23 cellular contexts compared by ENCODE assay signal in the genomic region with DNA sequence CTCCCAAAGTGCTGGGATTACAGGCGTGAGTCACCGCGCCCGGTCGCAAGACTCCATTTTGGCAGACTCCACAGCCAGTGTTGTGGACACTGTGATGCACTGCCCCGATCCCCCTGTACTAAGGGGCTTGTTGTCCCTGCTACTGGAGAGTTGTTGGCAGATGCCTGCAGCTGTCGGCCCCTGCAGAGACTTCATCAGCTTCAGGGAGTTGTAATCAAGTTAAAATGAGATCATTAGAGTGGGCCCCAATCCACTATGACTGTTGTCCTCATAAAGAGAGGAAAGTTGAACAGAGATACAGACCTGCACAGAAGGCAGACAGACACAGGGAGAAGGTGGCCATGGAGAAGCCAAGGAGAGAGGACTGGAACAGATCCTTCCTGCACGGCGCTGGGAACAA. TPM values are rescaled to one million over a fixed set of nuclear protein-coding genes. Genes with fewer than 3 reads are reported as not detected.
A peak's percentile ranks its signal among the peaks of the same experiment; 100 is the strongest.
DNase-seq lines count a peak whose midpoint lies in the region; ATAC-seq and TF ChIP-seq lines count a peak whose summit lies in the region.
"Had no signal": no experiment of that assay in that cellular context is flagged by ENCODE, and none has a peak within 500 bp of the region (broad histone marks: within the 10 kb centered on the region; RNA-seq: fewer than 3 reads in every experiment).

No MANE protein-coding gene starts in this region.

- H3K9ac ChIP-seq in fibroblast of lung (ENCODE audit: insufficient read depth, low read length) (no peak overlapping the region), neuronal stem cell (ENCODE audit: low read depth, low read length, poor library complexity) (no peak overlapping the region)

- no peaks in the 10 kb centered on the region for H3F3A ChIP-seq in GM23338 (replicated peaks; ENCODE audit: low read depth)

- WGBS in neuronal stem cell (ENCODE audit: extremely low coverage in 2 of 2, insufficient read length in 2 of 2, insufficient replicate concordance in 1 of 2), 2 donors, result no CpG with 5 or more reads among the region's 9 CpGs

- intact Hi-C loops in left cardiac atrium (cut with DNase I), result no loop called here

- no peak overlapping the region for H3K4ac ChIP-seq in neuronal stem cell (ENCODE audit: low read length)

- H3K4me3 ChIP-seq in GM23338 (no peak overlapping the region), fibroblast of lung (replicated peaks in 1 of 4; ENCODE audit: control extremely low read depth in 1 of 4, insufficient read depth in 1 of 4, low read depth in 3 of 4, low read length in 4 of 4) (no peak overlapping the region), neuronal stem cell (ENCODE audit: low read length in 2 of 2) (no peak overlapping the region)

- no peak overlapping the region for H2BK15ac ChIP-seq in neuronal stem cell (ENCODE audit: low read length)

- no peak overlapping the region for H3K4me2 ChIP-seq in GM23338
- no peak overlapping the region for H3K4me2 ChIP-seq in fibroblast of lung (ENCODE audit: extremely low read depth, insufficient read depth, low read length)
- H3K4me2 ChIP-seq in neuronal stem cell (ENCODE audit: insufficient read depth, low read length, poor library complexity, severe bottlenecking), result no peak overlapping the region

- peak overlapping the region; percentile 12 for H3K18ac ChIP-seq in neuronal stem cell (ENCODE audit: low read length)

- no peaks in the 10 kb centered on the region for H3K9me3 Mint-ChIP-seq in GM23338
- H3K9me3 Mint-ChIP-seq: H9, IgD-negative memory B cell had no signal

- DNase-seq in GM23338 (ENCODE audit: low spot score) (no peak), SK-N-DZ (ENCODE audit: low spot score) (peak; percentile 75), fibroblast of lung (ENCODE audit: low read depth in 2 of 2) (no peak), neuronal stem cell (ENCODE audit: low spot score) (no peak), HCEC 1CT (no peak), left cardiac atrium (no peak), T-helper 17 cell (no peak), NOMO-1 (lab: John Stamatoyannopoulos, UW; ENCODE audit: unreplicated experiment in 2 of 2) (no peak)
- DNase-seq: 8988T, DND-41, H9, Kasumi-1, MM.1S, NCI-H1092 treated with DMSO at 0.1 percent for 48 hours, NCI-H2081, NCI-H2171 treated with DMSO at 0.1 percent for 48 hours, NCI-H446, NCI-H526 treated with DMSO at 0.1 percent for 48 hours, PC-3, RPMI8226, SHP77 treated with DMSO at 0.1 percent for 48 hours had no signal

- H3K27ac Mint-ChIP-seq in GM23338, result no peak overlapping the region
- H3K27ac Mint-ChIP-seq in T-helper 17 cell, result no peak overlapping the region
- H3K27ac Mint-ChIP-seq: H9, IgD-negative memory B cell had no signal

- no peak overlapping the region for H2BK12ac ChIP-seq in neuronal stem cell (ENCODE audit: low read length)

- H3K14ac ChIP-seq in neuronal stem cell (ENCODE audit: low read length), result no peak overlapping the region

- H4K91ac ChIP-seq in neuronal stem cell (ENCODE audit: low read depth, low read length, poor library complexity), result no peak overlapping the region

- peaks cover 11% of the 10 kb centered on the region for H3K4me1 Mint-ChIP-seq in GM23338
- peaks cover 2% of the 10 kb centered on the region for H3K4me1 Mint-ChIP-seq in T-helper 17 cell
- H3K4me1 Mint-ChIP-seq: IgD-negative memory B cell had no signal

- H4K8ac ChIP-seq in neuronal stem cell (ENCODE audit: low read depth, low read length), result no peak overlapping the region

- H3K4me1 ChIP-seq in GM23338 (ENCODE audit: insufficient read depth), result no peaks in the 10 kb centered on the region
- peaks cover 15% of the 10 kb centered on the region for H3K4me1 ChIP-seq in fibroblast of lung (ENCODE audit: control insufficient read depth, extremely low read depth, insufficient read depth, low read length)
- peaks cover 14 to 23% of the 10 kb centered on the region in 2 donors for H3K4me1 ChIP-seq in neuronal stem cell (ENCODE audit: control insufficient read depth in 2 of 2, insufficient read depth in 1 of 2, low read depth in 1 of 2, low read length in 2 of 2)

- H3K4me3 Mint-ChIP-seq in GM23338 (no peak overlapping the region), T-helper 17 cell (no peak overlapping the region)
- H3K4me3 Mint-ChIP-seq: H9, IgD-negative memory B cell had no signal

- H3K9me3 ChIP-seq in fibroblast of lung (ENCODE audit: control insufficient read depth, insufficient read depth, low read depth, low read length) (no peaks in the 10 kb centered on the region), neuronal stem cell (replicated peaks in 1 of 2; ENCODE audit: control insufficient read depth in 2 of 2, insufficient read depth in 1 of 2, low read depth in 1 of 2, low read length in 2 of 2) (no peaks in the 10 kb centered on the region), T-helper 17 cell (ENCODE audit: control insufficient read depth, low read length, poor library complexity, severe bottlenecking) (no peaks in the 10 kb centered on the region)

- H2AFZ ChIP-seq in GM23338, result peak overlapping the region; percentile 78; the same call in 1 of the 2 replicates
- H2AFZ ChIP-seq in fibroblast of lung (ENCODE audit: low read length), result peak overlapping the region; percentile 47
- peak overlapping the region; percentile 39 for H2AFZ ChIP-seq in neuronal stem cell (ENCODE audit: low read length)

- ATAC-seq in GM23338 (no peak), left cardiac atrium (no peak), T-helper 17 cell (no peak)
- ATAC-seq: PC-3 had no signal

- H3K79me2 ChIP-seq in GM23338 (replicated peaks; ENCODE audit: insufficient read depth) (no peaks in the 10 kb centered on the region), fibroblast of lung (ENCODE audit: control insufficient read depth, insufficient read depth, low read length) (no peaks in the 10 kb centered on the region)

- no peaks in the 10 kb centered on the region for H3K36me3 Mint-ChIP-seq in GM23338 (ENCODE audit: low read depth)
- H3K36me3 Mint-ChIP-seq in T-helper 17 cell (ENCODE audit: low read depth), result no peaks in the 10 kb centered on the region
- H3K36me3 Mint-ChIP-seq: IgD-negative memory B cell had no signal

- H4K20me1 ChIP-seq in GM23338 (replicated peaks; ENCODE audit: insufficient read depth), result no peaks in the 10 kb centered on the region
- no peaks in the 10 kb centered on the region for H4K20me1 ChIP-seq in fibroblast of lung (ENCODE audit: control insufficient read depth, extremely low read depth, insufficient read depth, low read length)

- TF ChIP-seq CTCF in GM23338 (conservative IDR thresholded peaks at IDR 0.05; ENCODE audit: low read depth in 2 of 2) (no peak), fibroblast of lung (conservative IDR thresholded peaks at IDR 0.05 in 1 of 2, IDR thresholded peaks at IDR 0.05 in 1 of 2; ENCODE audit: low read depth in 1 of 2, low read length in 2 of 2) (no peak)

- no peaks in the 10 kb centered on the region for H3K36me3 ChIP-seq in GM23338 (ENCODE audit: insufficient read depth)
- no peaks in the 10 kb centered on the region for H3K36me3 ChIP-seq in fibroblast of lung (ENCODE audit: control insufficient read depth, insufficient read depth, low read length)
- no peaks in the 10 kb centered on the region for H3K36me3 ChIP-seq in neuronal stem cell (replicated peaks in 1 of 2; ENCODE audit: control insufficient read depth in 2 of 2, insufficient read depth in 2 of 2, low read length in 2 of 2)

- H3K27me3 Mint-ChIP-seq in GM23338 (ENCODE audit: insufficient read depth, low read depth, poor library complexity) (peaks cover 5% of the 10 kb centered on the region), T-helper 17 cell (peaks cover 8% of the 10 kb centered on the region)

- H3K27me3 ChIP-seq in GM23338 (ENCODE audit: insufficient read depth) (no peaks in the 10 kb centered on the region), fibroblast of lung (ENCODE audit: control insufficient read depth, insufficient read depth, low read length) (no peaks in the 10 kb centered on the region), neuronal stem cell (ENCODE audit: control insufficient read depth in 3 of 3, insufficient read depth in 3 of 3, low read depth in 1 of 3, low read length in 3 of 3) (no peaks in the 10 kb centered on the region)

- no peak overlapping the region for H2BK120ac ChIP-seq in neuronal stem cell (ENCODE audit: low read depth, low read length)

- no peaks in the 10 kb centered on the region for H3K79me1 ChIP-seq in neuronal stem cell (ENCODE audit: low read depth, low read length)

- no peaks in the 10 kb centered on the region for H3K9me2 ChIP-seq in GM23338 (ENCODE audit: insufficient read depth)

- H2AK5ac ChIP-seq in neuronal stem cell (ENCODE audit: low read depth, low read length), result no peak overlapping the region

- no peak overlapping the region for H3K23ac ChIP-seq in neuronal stem cell (ENCODE audit: low read depth, low read length, poor library complexity)

- H2BK5ac ChIP-seq in neuronal stem cell (ENCODE audit: low read length), result no peak overlapping the region

- H3K27ac ChIP-seq in GM23338 (ENCODE audit: low read depth) (no peak overlapping the region), fibroblast of lung (ENCODE audit: insufficient read depth, low read length) (no peak overlapping the region), neuronal stem cell (replicated peaks; ENCODE audit: low read length) (no peak overlapping the region)
- H3K27ac ChIP-seq: HL-60 had no signal

RNA-seq across cellular contexts. Expression of gene TUBA1A, which starts 23.7 kb away (rescaled TPM):
- total RNA-seq in GM23338 (2014; rRNA removed; shearing (Covaris generic)), result 386 and 424 TPM in 2 replicates
- polyA plus RNA-seq in GM23338 (2016; fragmentation: Nextera tagmentation; extraction: Ambion mirVana), result 189 TPM in 2 replicates
- polyA plus RNA-seq in SK-N-DZ (2014; cell fraction: cytosol; rRNA removed), result 3,823 and 4,070 TPM in 2 replicates
- 973 and 1,840 TPM in 2 replicates for polyA plus RNA-seq in SK-N-DZ (2014; cell fraction: nucleus; rRNA removed)
- 772 and 888 TPM in 2 replicates for total RNA-seq in fibroblast of lung
- polyA plus RNA-seq in fibroblast of lung, result 2,642 and 3,496 TPM in 2 replicates
- polyA plus RNA-seq in fibroblast of lung (2012), result 1,551 and 1,948 TPM in 2 replicates
- 4,230 and 5,465 TPM in 2 replicates for polyA minus RNA-seq in fibroblast of lung (ENCODE audit: low replicate concordance)
- polyA plus RNA-seq in neuronal stem cell (2013, experiment 1 of 2), result 1,513 TPM
- 1,492 TPM for polyA plus RNA-seq in neuronal stem cell (2013, experiment 2 of 2)
- 100 to 1,000 TPM; 119 to 134 TPM for total RNA-seq in left cardiac atrium
- 100 to 1,000 TPM; 282 to 416 TPM for total RNA-seq in T-helper 17 cell

RNA-seq across cellular contexts. Expression of gene TUBA1C, which starts 52.3 kb away (rescaled TPM):
- 608 and 728 TPM in 2 replicates for total RNA-seq in GM23338 (2014; rRNA removed; shearing (Covaris generic))
- 187 and 191 TPM in 2 replicates for polyA plus RNA-seq in GM23338 (2016; fragmentation: Nextera tagmentation; extraction: Ambion mirVana)
- 6.9 and 9.3 TPM in 2 replicates for polyA plus RNA-seq in SK-N-DZ (2014; cell fraction: cytosol; rRNA removed)
- polyA plus RNA-seq in SK-N-DZ (2014; cell fraction: nucleus; rRNA removed), result 0.52 and 4.8 TPM in 2 replicates
- 121 and 164 TPM in 2 replicates for total RNA-seq in fibroblast of lung
- polyA plus RNA-seq in fibroblast of lung, result 1,111 and 2,663 TPM in 2 replicates
- 412 and 839 TPM in 2 replicates for polyA plus RNA-seq in fibroblast of lung (2012)
- 1,833 and 3,318 TPM in 2 replicates for polyA minus RNA-seq in fibroblast of lung (ENCODE audit: low replicate concordance)
- polyA plus RNA-seq in neuronal stem cell (2013, experiment 1 of 2), result 571 TPM
- polyA plus RNA-seq in neuronal stem cell (2013, experiment 2 of 2), result 547 TPM
- total RNA-seq in left cardiac atrium, result 10 to 100 TPM; 68.0 to 99.9 TPM
- 10 to 100 TPM; 49.7 to 66.7 TPM for total RNA-seq in T-helper 17 cell
